ENCODE assay signal across 8 cellular contexts in the genomic region with DNA sequence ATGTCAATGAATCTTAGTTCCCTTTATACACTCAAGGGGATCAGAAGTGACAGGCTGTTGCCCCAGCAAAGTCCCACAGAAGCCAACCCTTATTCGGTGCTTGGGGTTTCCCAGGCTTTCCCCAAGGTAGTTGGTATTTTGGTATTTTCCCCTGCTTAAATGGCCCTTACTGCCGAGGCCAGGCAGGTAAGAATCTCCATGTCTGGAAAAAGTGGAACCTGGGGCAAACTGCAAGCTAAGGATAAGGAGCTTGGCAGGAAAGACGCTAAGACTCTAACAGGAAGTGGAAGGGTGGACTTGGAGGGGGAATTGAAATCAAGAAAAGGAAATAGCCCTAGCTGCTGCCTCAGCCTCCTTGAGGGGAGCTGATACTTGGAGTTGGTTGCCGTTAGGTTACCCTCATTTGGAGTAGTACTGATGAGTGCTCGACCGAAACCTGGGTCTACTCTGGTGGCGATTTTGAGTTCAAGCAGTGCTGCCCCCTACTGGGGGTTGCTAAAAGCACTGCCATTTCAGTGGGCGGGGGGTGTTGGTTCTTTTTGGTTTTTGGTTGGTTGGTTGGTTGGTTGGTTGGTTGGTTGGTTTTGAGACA. TPM values are rescaled to one million over a fixed set of nuclear protein-coding genes. Genes with fewer than 3 reads are reported as not detected.
DNase-seq lines count a peak whose midpoint lies in the region; ATAC-seq and TF ChIP-seq lines count a peak whose summit lies in the region.

No MANE protein-coding gene starts in this region.

- DNase-seq in GM23248 (peak; percentile 49), M059J (ENCODE audit: low read depth) (peak; percentile 7), epithelial cell of prostate (ENCODE audit: low read depth, low spot score) (no peak), psoas muscle (no peak), NCI-H2227 (lab: John Stamatoyannopoulos, UW; ENCODE audit: unreplicated experiment) (no peak), NCI-H2107 treated with DMSO at 0.1 percent for 48 hours (lab: John Stamatoyannopoulos, UW; ENCODE audit: unreplicated experiment) (no peak)
- DNase-seq in activated CD8-positive, alpha-beta T cell treated with anti-CD3 and anti-CD28 coated beads, Interleukin-2, amount 10 ng/mL, durations not matched to agents 7 days and 5 days: peak; percentile 76

- POLR2A ChIA-PET in activated CD8-positive, alpha-beta T cell treated with anti-CD3 and anti-CD28 coated beads, Interleukin-2, amount 10 ng/mL, durations not matched to agents 7 days and 5 days (lab: Charles Lee): interaction anchor here (0.8 to 1.9 kb wide), 7 partner anchors 10 to 35 kb away, joined by 3 to 7 read pairs (median 4); partner anchors contain the start of genes AAMP and PNKD

- intact Hi-C loops in psoas muscle (cut with DNase I): loop anchor here (5.0 kb wide), 1 partner anchor 70 kb away; no protein-coding TSS in a partner anchor

- H3K36me3 ChIP-seq in GM23248 (ENCODE audit: low read depth): peaks cover 34% of the 10 kb centered on the region
- H3K36me3 ChIP-seq in psoas muscle (ENCODE audit: insufficient read depth in 1 of 2, low read depth in 1 of 2): peaks cover 5 to 43% of the 10 kb centered on the region in 2 donors

- peaks cover 76% of the 10 kb centered on the region for H3F3A ChIP-seq in GM23248 (ENCODE audit: insufficient read depth)

- no peaks in the 10 kb centered on the region for H3K9me2 ChIP-seq in GM23248 (ENCODE audit: insufficient read depth)

- H3K79me2 ChIP-seq in GM23248 (ENCODE audit: insufficient read depth): no peaks in the 10 kb centered on the region

- no peaks in the 10 kb centered on the region; the same call in 1 of the 2 replicates for H4K20me1 ChIP-seq in GM23248 (ENCODE audit: insufficient read depth)

- no peak overlapping the region for H3K4me2 ChIP-seq in GM23248 (ENCODE audit: unreplicated experiment)

- CTCF ChIA-PET in activated CD8-positive, alpha-beta T cell treated with anti-CD3 and anti-CD28 coated beads, Interleukin-2, amount 10 ng/mL, durations not matched to agents 7 days and 5 days (lab: Charles Lee): interaction anchor here (0.6 to 2.9 kb wide), 30 partner anchors 10 to 414 kb away, joined by 3 to 43 read pairs (median 4); partner anchors contain the start of genes AAMP, ARPC2, PNKD and RNF25

- H3K9ac ChIP-seq in GM23248: no peak overlapping the region

- no peaks in the 10 kb centered on the region for H3K9me3 Mint-ChIP-seq in activated CD8-positive, alpha-beta T cell treated with anti-CD3 and anti-CD28 coated beads, Interleukin-2, amount 10 ng/mL, durations not matched to agents 7 days and 5 days (ENCODE audit: insufficient read depth)

- no peaks in the 10 kb centered on the region for H3K27me3 Mint-ChIP-seq in activated CD8-positive, alpha-beta T cell treated with anti-CD3 and anti-CD28 coated beads, Interleukin-2, amount 10 ng/mL, durations not matched to agents 7 days and 5 days (ENCODE audit: low read depth)

- WGBS in GM23248 (ENCODE audit: low coverage in 1 of 2, low lambda C conversion rate in 2 of 2, missing lambda C conversion rate in 2 of 2), 2 experiments: 64 to 69% methylated on average over 8 of the region's 8 CpGs
- WGBS in psoas muscle, 3 donors: 48 to 58% (median 57%) methylated on average over 8 of the region's 8 CpGs

- H3K36me3 Mint-ChIP-seq in activated CD8-positive, alpha-beta T cell treated with anti-CD3 and anti-CD28 coated beads, Interleukin-2, amount 10 ng/mL, durations not matched to agents 7 days and 5 days (ENCODE audit: low read depth): peaks cover 46% of the 10 kb centered on the region

- H3K9me3 ChIP-seq in GM23248 (ENCODE audit: low read depth): no peaks in the 10 kb centered on the region
- no peaks in the 10 kb centered on the region for H3K9me3 ChIP-seq in psoas muscle

- in situ Hi-C loops in GM23248 (cut with MboI): no loop called here

- H3K27ac ChIP-seq in GM23248 (no peak overlapping the region), epithelial cell of prostate (peak overlapping the region; percentile 30), psoas muscle (peak overlapping the region; percentile 41)

- H3K4me3 ChIP-seq in GM23248 (no peak overlapping the region), psoas muscle (no peak overlapping the region)

- no peaks in the 10 kb centered on the region for H3K27me3 ChIP-seq in GM23248 (replicated peaks; ENCODE audit: insufficient read depth)
- no peaks in the 10 kb centered on the region for H3K27me3 ChIP-seq in psoas muscle (ENCODE audit: insufficient read depth in 3 of 3, low read length in 2 of 3)

- TF ChIP-seq CTCF in GM12872 (IDR thresholded peaks at IDR 0.05; ENCODE audit: insufficient read depth, low read depth, low read length): peak; percentile 87
- peak; percentile 29 for TF ChIP-seq CTCF in psoas muscle (IDR thresholded peaks at IDR 0.05)

- H3K4me1 ChIP-seq in GM23248 (ENCODE audit: insufficient read depth): peaks cover 21% of the 10 kb centered on the region
- peaks cover 32% of the 10 kb centered on the region for H3K4me1 ChIP-seq in psoas muscle

- peaks cover 22% of the 10 kb centered on the region for H3K4me1 Mint-ChIP-seq in activated CD8-positive, alpha-beta T cell treated with anti-CD3 and anti-CD28 coated beads, Interleukin-2, amount 10 ng/mL, durations not matched to agents 7 days and 5 days (ENCODE audit: low read depth)

- peak overlapping the region; percentile 50 for H3K4me3 Mint-ChIP-seq in activated CD8-positive, alpha-beta T cell treated with anti-CD3 and anti-CD28 coated beads, Interleukin-2, amount 10 ng/mL, durations not matched to agents 7 days and 5 days

- peak overlapping the region; percentile 88 for H3K27ac Mint-ChIP-seq in activated CD8-positive, alpha-beta T cell treated with anti-CD3 and anti-CD28 coated beads, Interleukin-2, amount 10 ng/mL, durations not matched to agents 7 days and 5 days

- peak; percentile 61 for ATAC-seq in activated CD8-positive, alpha-beta T cell treated with anti-CD3 and anti-CD28 coated beads, Interleukin-2, amount 10 ng/mL, durations not matched to agents 7 days and 5 days
- peak in 3 of 4 donors; percentile 39 to 47 (median 40) for ATAC-seq in psoas muscle

- no peak overlapping the region for H2AFZ ChIP-seq in GM23248

RNA-seq across cellular contexts. Expression of gene GPBAR1, which starts 3.3 kb away (rescaled TPM):
- total RNA-seq in GM23248 (2014; rRNA removed; shearing (Covaris generic)): not detected in 2 replicates
- polyA plus RNA-seq in GM23248 (2016; fragmentation: Nextera tagmentation; extraction: Ambion mirVana) (0.14 TPM in 1 of 2 replicates, not detected in the other), psoas muscle (under 1 TPM; 0.45 to 0.59 (median 0.56) TPM)
- total RNA-seq in M059J (2014; rRNA removed; shearing (Covaris generic)): 0.37 TPM in 1 of 2 replicates, not detected in the other
- total RNA-seq in activated CD8-positive, alpha-beta T cell treated with anti-CD3 and anti-CD28 coated beads, Interleukin-2, amount 10 ng/mL, durations not matched to agents 7 days and 5 days: under 1 TPM; 0.97 TPM
- under 1 TPM; 0.24 to 0.74 (median 0.24) TPM for total RNA-seq in psoas muscle

RNA-seq across cellular contexts. Expression of gene AAMP, which starts 12.5 kb away (rescaled TPM):
- 117 and 191 TPM in 2 replicates for total RNA-seq in GM23248 (2014; rRNA removed; shearing (Covaris generic))
- 112 and 114 TPM in 2 replicates for polyA plus RNA-seq in GM23248 (2016; fragmentation: Nextera tagmentation; extraction: Ambion mirVana)
- total RNA-seq in M059J (2014; rRNA removed; shearing (Covaris generic)): 108 and 153 TPM in 2 replicates
- 10 to 100 TPM; 52.6 to 56.2 TPM for total RNA-seq in activated CD8-positive, alpha-beta T cell treated with anti-CD3 and anti-CD28 coated beads, Interleukin-2, amount 10 ng/mL, durations not matched to agents 7 days and 5 days
- total RNA-seq in psoas muscle: 10 to 100 TPM; 52.7 to 70.6 (median 62.5) TPM
- 100 to 1,000 TPM in 2 of 3 donors, 10 to 100 TPM in 1; 73.8 to 120 (median 115) TPM for polyA plus RNA-seq in psoas muscle

RNA-seq across cellular contexts. Expression of gene PNKD, which starts 12.8 kb away (rescaled TPM):
- total RNA-seq in GM23248 (2014; rRNA removed; shearing (Covaris generic)): 22.8 and 28.6 TPM in 2 replicates
- polyA plus RNA-seq in GM23248 (2016; fragmentation: Nextera tagmentation; extraction: Ambion mirVana): 79.3 and 82.7 TPM in 2 replicates
- 55.2 and 59.2 TPM in 2 replicates for total RNA-seq in M059J (2014; rRNA removed; shearing (Covaris generic))
- total RNA-seq in activated CD8-positive, alpha-beta T cell treated with anti-CD3 and anti-CD28 coated beads, Interleukin-2, amount 10 ng/mL, durations not matched to agents 7 days and 5 days: 10 to 100 TPM; 36.7 to 37.6 TPM
- 10 to 100 TPM; 31.5 to 54.5 (median 41.0) TPM for total RNA-seq in psoas muscle
- 10 to 100 TPM; 55.6 to 86.9 (median 68.1) TPM for polyA plus RNA-seq in psoas muscle

RNA-seq across cellular contexts. Expression of gene TMBIM1, which starts 34.8 kb away (rescaled TPM):
- 178 and 214 TPM in 2 replicates for total RNA-seq in GM23248 (2014; rRNA removed; shearing (Covaris generic))
- 164 and 166 TPM in 2 replicates for polyA plus RNA-seq in GM23248 (2016; fragmentation: Nextera tagmentation; extraction: Ambion mirVana)
- 89.2 and 132 TPM in 2 replicates for total RNA-seq in M059J (2014; rRNA removed; shearing (Covaris generic))
- 10 to 100 TPM; 52.9 to 58.9 TPM for total RNA-seq in activated CD8-positive, alpha-beta T cell treated with anti-CD3 and anti-CD28 coated beads, Interleukin-2, amount 10 ng/mL, durations not matched to agents 7 days and 5 days
- total RNA-seq in psoas muscle: 100 to 1,000 TPM; 152 to 197 (median 157) TPM
- polyA plus RNA-seq in psoas muscle: 100 to 1,000 TPM; 167 to 264 (median 228) TPM

RNA-seq across cellular contexts. Expression of gene ARPC2, which starts 40.5 kb away (rescaled TPM):
- 568 and 644 TPM in 2 replicates for total RNA-seq in GM23248 (2014; rRNA removed; shearing (Covaris generic))
- 837 and 851 TPM in 2 replicates for polyA plus RNA-seq in GM23248 (2016; fragmentation: Nextera tagmentation; extraction: Ambion mirVana)
- total RNA-seq in M059J (2014; rRNA removed; shearing (Covaris generic)): 359 and 456 TPM in 2 replicates
- 100 to 1,000 TPM; 821 to 844 TPM for total RNA-seq in activated CD8-positive, alpha-beta T cell treated with anti-CD3 and anti-CD28 coated beads, Interleukin-2, amount 10 ng/mL, durations not matched to agents 7 days and 5 days
- 100 to 1,000 TPM; 150 to 218 (median 188) TPM for total RNA-seq in psoas muscle
- polyA plus RNA-seq in psoas muscle: 100 to 1,000 TPM; 170 to 274 (median 244) TPM

Comparison
In these comparisons a context has a peak if more than half of its experiments do, and no peak if none do; other contexts are left out.
1. DNase-seq: peak in GM23248 (single experiment), M059J (single experiment) and activated CD8-positive, alpha-beta T cell treated with anti-CD3 and anti-CD28 coated beads, Interleukin-2, amount 10 ng/mL, durations not matched to agents 7 days and 5 days (single experiment); none in epithelial cell of prostate (single experiment), psoas muscle (0 of 2), NCI-H2227 (single experiment) and NCI-H2107 treated with DMSO at 0.1 percent for 48 hours (single experiment).